Comparison of ENCODE assay signal across 19 cellular contexts in the genomic region with DNA sequence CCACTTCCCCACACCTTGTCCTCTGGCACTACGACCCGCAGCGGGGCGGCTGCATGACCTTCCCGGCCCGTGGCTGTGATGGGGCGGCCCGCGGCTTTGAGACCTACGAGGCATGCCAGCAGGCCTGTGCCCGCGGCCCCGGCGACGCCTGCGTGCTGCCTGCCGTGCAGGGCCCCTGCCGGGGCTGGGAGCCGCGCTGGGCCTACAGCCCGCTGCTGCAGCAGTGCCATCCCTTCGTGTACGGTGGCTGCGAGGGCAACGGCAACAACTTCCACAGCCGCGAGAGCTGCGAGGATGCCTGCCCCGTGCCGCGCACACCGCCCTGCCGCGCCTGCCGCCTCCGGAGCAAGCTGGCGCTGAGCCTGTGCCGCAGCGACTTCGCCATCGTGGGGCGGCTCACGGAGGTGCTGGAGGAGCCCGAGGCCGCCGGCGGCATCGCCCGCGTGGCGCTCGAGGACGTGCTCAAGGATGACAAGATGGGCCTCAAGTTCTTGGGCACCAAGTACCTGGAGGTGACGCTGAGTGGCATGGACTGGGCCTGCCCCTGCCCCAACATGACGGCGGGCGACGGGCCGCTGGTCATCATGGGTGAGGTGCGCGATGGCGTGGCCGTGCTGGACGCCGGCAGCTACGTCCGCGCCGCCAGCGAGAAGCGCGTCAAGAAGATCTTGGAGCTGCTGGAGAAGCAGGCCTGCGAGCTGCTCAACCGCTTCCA. TPM values are rescaled to one million over a fixed set of nuclear protein-coding genes. Genes with fewer than 3 reads are reported as not detected.
DNase-seq lines count a peak whose midpoint lies in the region; ATAC-seq and TF ChIP-seq lines count a peak whose summit lies in the region.
"Had no signal": no experiment of that assay in that cellular context is flagged by ENCODE, and none has a peak within 500 bp of the region (broad histone marks: within the 10 kb centered on the region; RNA-seq: fewer than 3 reads in every experiment).

No MANE protein-coding gene starts in this region.

- no peak overlapping the region for H2BK5ac ChIP-seq in IMR-90 (ENCODE audit: low read depth, low read length, poor library complexity, severe bottlenecking)

- peak overlapping the region; percentile 5 for H2AK9ac ChIP-seq in IMR-90 (replicated peaks; ENCODE audit: low read depth, low read length, poor library complexity)

- no peak for TF ChIP-seq CTCF in IMR-90 (conservative IDR thresholded peaks at IDR 0.05; ENCODE audit: low read depth, low read length)
- no peak for TF ChIP-seq CTCF in endothelial cell (IDR thresholded peaks at IDR 0.05; ENCODE audit: unreplicated experiment)

- H2BK20ac ChIP-seq in IMR-90 (ENCODE audit: low read depth, low read length), result no peak overlapping the region

- H3K36me3 ChIP-seq in IMR-90 (ENCODE audit: control insufficient read depth, insufficient read depth, low read length), result peaks cover 12% of the 10 kb centered on the region; the same call in 1 of the 2 replicates

- TF ChIP-seq POLR2A in IMR-90 (IDR thresholded peaks at IDR 0.05; ENCODE audit: low read depth, low read length), result no peak

- H2BK15ac ChIP-seq in IMR-90 (ENCODE audit: low read depth, low read length), result no peak overlapping the region

- H3K27me3 Mint-ChIP-seq in activated CD4-positive, alpha-beta T cell treated with anti-CD3 and anti-CD28 coated beads, Interleukin-2, amount 10 ng/mL, durations not matched to agents 24 days and 14 days, result peaks cover 2% of the 10 kb centered on the region
- H3K27me3 Mint-ChIP-seq in endothelial cell (ENCODE audit: unreplicated experiment), result peaks cover 8% of the 10 kb centered on the region

- H2BK120ac ChIP-seq in IMR-90 (ENCODE audit: low read depth, low read length), result no peak overlapping the region

- peak overlapping the region; percentile 5 for H2AFZ ChIP-seq in IMR-90 (replicated peaks; ENCODE audit: low read length, poor library complexity)

- CTCF ChIA-PET in IMR-90 (lab: Yijun Ruan, JAX), result no interaction called here

- no peak overlapping the region for H3K23ac ChIP-seq in IMR-90 (ENCODE audit: low read depth, low read length)

- no peaks in the 10 kb centered on the region for H3K27me3 ChIP-seq in IMR-90 (ENCODE audit: control insufficient read depth, insufficient read depth, low read length)
- H3K27me3 ChIP-seq: Peyer's patch had no signal

- no peak for DNase-seq in activated CD4-positive, alpha-beta T cell treated with anti-CD3 and anti-CD28 coated beads, Interleukin-2, amount 10 ng/mL, durations not matched to agents 24 days and 14 days
- no peak for DNase-seq in activated CD4-positive, alpha-beta T cell treated with anti-CD3 and anti-CD28 coated beads for 48 hours
- no peak for DNase-seq in IMR-90
- peak; percentile 6 for DNase-seq in endothelial cell (ENCODE audit: low spot score)
- DNase-seq in posterior vena cava (ENCODE audit: low spot score), result peak; percentile 79
- DNase-seq in NCI-H2107 (lab: John Stamatoyannopoulos, UW), result no peak
- DNase-seq in midbrain (lab: John Stamatoyannopoulos, UW), result no peak
- no peak for DNase-seq in retina
- DNase-seq: 8988T; DMS79 treated with DMSO at 0.1 percent for 48 hours; H7; NCI-H1105; NCI-H2081; NK-92 treated with Interleukin-12 subunit alpha and Interleukin-12 subunit beta, amount 100 ng/mL, for 24 hours; Peyer's patch; SHP77 had no signal

- H3K4me1 Mint-ChIP-seq in activated CD4-positive, alpha-beta T cell treated with anti-CD3 and anti-CD28 coated beads, Interleukin-2, amount 10 ng/mL, durations not matched to agents 24 days and 14 days, result peaks cover 6% of the 10 kb centered on the region
- H3K4me1 Mint-ChIP-seq in endothelial cell (ENCODE audit: unreplicated experiment), result peaks cover 3% of the 10 kb centered on the region

- no peaks in the 10 kb centered on the region for H3K36me3 Mint-ChIP-seq in activated CD4-positive, alpha-beta T cell treated with anti-CD3 and anti-CD28 coated beads, Interleukin-2, amount 10 ng/mL, durations not matched to agents 24 days and 14 days (ENCODE audit: low read depth)
- H3K36me3 Mint-ChIP-seq in endothelial cell (ENCODE audit: low read depth, unreplicated experiment), result no peaks in the 10 kb centered on the region

- no peak for TF ChIP-seq RAD21 in IMR-90 (IDR thresholded peaks at IDR 0.05; ENCODE audit: low read length)

- in situ Hi-C loops in IMR-90 (cut with MboI; ENCODE audit: low sequenced_read_pairs), result no loop called here

- dilution Hi-C loops in IMR-90 (cut with HindIII; ENCODE audit: low sequenced_read_pairs, unreplicated experiment), result no loop called here

- ATAC-seq in IMR-90 (ENCODE audit: low read depth), result no peak

- H3K9me1 ChIP-seq in IMR-90 (ENCODE audit: insufficient read depth, low read length), result peaks cover 8% of the 10 kb centered on the region; the same call in 1 of the 2 replicates

- H3K27ac Mint-ChIP-seq in activated CD4-positive, alpha-beta T cell treated with anti-CD3 and anti-CD28 coated beads, Interleukin-2, amount 10 ng/mL, durations not matched to agents 24 days and 14 days, result no peak overlapping the region
- H3K27ac Mint-ChIP-seq in endothelial cell (ENCODE audit: unreplicated experiment), result no peak overlapping the region
- H3K27ac Mint-ChIP-seq: CD14-positive monocyte had no signal

- BruUV-seq in IMR-90 (replicated peaks; lab: Mats Ljungman, UMichigan), result no TSS peak

- POLR2A ChIA-PET in IMR-90 (lab: Charles Lee; ENCODE audit: unreplicated experiment), result no interaction called here

- no peak overlapping the region for H3K27ac ChIP-seq in IMR-90 (ENCODE audit: insufficient read depth, low read length)
- H3K27ac ChIP-seq: Peyer's patch, SK-N-MC had no signal

- no peak overlapping the region for H2AK5ac ChIP-seq in IMR-90 (ENCODE audit: low read depth, low read length)

- no peak overlapping the region for H3K9ac ChIP-seq in IMR-90 (ENCODE audit: low read depth, low read length)

- H3K79me1 ChIP-seq in IMR-90 (ENCODE audit: low read depth in 1 of 2, low read length in 2 of 2), result peaks cover 0 to 17% of the 10 kb centered on the region in 2 experiments; a peak in 2 of 4 replicates

- no peak overlapping the region for H4K8ac ChIP-seq in IMR-90 (ENCODE audit: low read depth in 2 of 2, low read length in 2 of 2)

- intact Hi-C loops in activated CD4-positive, alpha-beta T cell treated with anti-CD3 and anti-CD28 coated beads, Interleukin-2, amount 10 ng/mL, durations not matched to agents 24 days and 14 days (cut with micrococcal nuclease), result no loop called here
- intact Hi-C loops in IMR-90 (cut with micrococcal nuclease) (no loop called here), posterior vena cava (cut with DNase I) (loop anchor here in 1 of 2 donors (5.0 kb wide), 1 partner anchor 41 kb away; a partner anchor contains a TSS)

- no peak overlapping the region for H3K4ac ChIP-seq in IMR-90 (ENCODE audit: low read depth, low read length)

- no peak overlapping the region for H4K5ac ChIP-seq in IMR-90 (ENCODE audit: low read depth, low read length)

- H3K56ac ChIP-seq in IMR-90 (ENCODE audit: extremely low read depth, insufficient read depth, low read length), result no peak overlapping the region

- 97% methylated on average over 55 of the region's 74 CpGs; no CpG with 5 or more reads in 1 of the 2 experiments for WGBS in IMR-90 (ENCODE audit: extremely low coverage in 2 of 2, insufficient read length in 1 of 2), 2 experiments

- H3K4me1 ChIP-seq in IMR-90 (ENCODE audit: control insufficient read depth, insufficient read depth, low read length), result peaks cover 25% of the 10 kb centered on the region

- no peak overlapping the region for H3K14ac ChIP-seq in IMR-90 (replicated peaks; ENCODE audit: low read depth, low read length)

- H3K4me3 Mint-ChIP-seq in activated CD4-positive, alpha-beta T cell treated with anti-CD3 and anti-CD28 coated beads, Interleukin-2, amount 10 ng/mL, durations not matched to agents 24 days and 14 days, result peak overlapping the region; percentile 48
- H3K4me3 Mint-ChIP-seq in endothelial cell (ENCODE audit: unreplicated experiment), result no peak overlapping the region
- H3K4me3 Mint-ChIP-seq: CD14-positive monocyte had no signal

- no peak overlapping the region for H3K4me2 ChIP-seq in IMR-90 (ENCODE audit: low read depth, low read length)

- no peaks in the 10 kb centered on the region for H3K9me3 ChIP-seq in IMR-90 (ENCODE audit: control insufficient read depth, insufficient read depth, low read length)
- H3K9me3 ChIP-seq: Peyer's patch had no signal

- no peaks in the 10 kb centered on the region for H3K9me3 Mint-ChIP-seq in activated CD4-positive, alpha-beta T cell treated with anti-CD3 and anti-CD28 coated beads, Interleukin-2, amount 10 ng/mL, durations not matched to agents 24 days and 14 days
- H3K9me3 Mint-ChIP-seq in endothelial cell (ENCODE audit: unreplicated experiment), result no peaks in the 10 kb centered on the region
- H3K9me3 Mint-ChIP-seq: CD14-positive monocyte had no signal

- H4K20me1 ChIP-seq in IMR-90 (ENCODE audit: insufficient read depth, low read length), result peaks cover 4% of the 10 kb centered on the region

- no peak overlapping the region for H3K4me3 ChIP-seq in IMR-90 (ENCODE audit: insufficient read depth, low read depth, low read length)
- H3K4me3 ChIP-seq: Peyer's patch, SK-N-MC had no signal

- no peak overlapping the region for H3K18ac ChIP-seq in IMR-90 (ENCODE audit: low read depth, low read length)

- H4K91ac ChIP-seq in IMR-90 (ENCODE audit: insufficient read depth, low read depth, low read length), result no peak overlapping the region

RNA-seq across cellular contexts. Expression of a gene that starts 2.6 kb away (rescaled TPM):
- total RNA-seq in activated CD4-positive, alpha-beta T cell treated with anti-CD3 and anti-CD28 coated beads, Interleukin-2, amount 10 ng/mL, durations not matched to agents 24 days and 14 days, result 146 and 153 TPM in 2 replicates
- total RNA-seq in IMR-90 (2012; rRNA removed) (40.8 and 46.8 TPM in 2 replicates), endothelial cell (ENCODE audit: unreplicated experiment) (48.5 TPM), posterior vena cava (10 to 100 TPM; 43.3 to 63.2 TPM)
- polyA plus RNA-seq in IMR-90 (2012; rRNA removed), result 128 and 184 TPM in 2 replicates
- 259 and 357 TPM in 2 replicates for polyA plus RNA-seq in IMR-90 (2012; cell fraction: cytosol; rRNA removed)
- 117 and 422 TPM in 2 replicates for polyA plus RNA-seq in IMR-90 (2012; cell fraction: nucleus; rRNA removed; ENCODE audit: low replicate concordance)

RNA-seq across cellular contexts. Expression of a gene that starts 2.7 kb away (rescaled TPM):
- total RNA-seq in activated CD4-positive, alpha-beta T cell treated with anti-CD3 and anti-CD28 coated beads, Interleukin-2, amount 10 ng/mL, durations not matched to agents 24 days and 14 days, result 0.44 and 0.45 TPM in 2 replicates
- total RNA-seq in IMR-90 (2012; rRNA removed) (not detected in 2 replicates), endothelial cell (ENCODE audit: unreplicated experiment) (0.44 TPM), posterior vena cava (under 1 TPM; 0.14 TPM)
- 0.10 and 0.23 TPM in 2 replicates for polyA plus RNA-seq in IMR-90 (2012; rRNA removed)
- 0.08 and 0.24 TPM in 2 replicates for polyA plus RNA-seq in IMR-90 (2012; cell fraction: cytosol; rRNA removed)
- polyA plus RNA-seq in IMR-90 (2012; cell fraction: nucleus; rRNA removed; ENCODE audit: low replicate concordance), result 0.44 and 2.5 TPM in 2 replicates
- polyA plus RNA-seq: AG04450, CD14-positive monocyte had no signal

RNA-seq across cellular contexts. Expression of a gene that starts 8.1 kb away (rescaled TPM):
- total RNA-seq in activated CD4-positive, alpha-beta T cell treated with anti-CD3 and anti-CD28 coated beads, Interleukin-2, amount 10 ng/mL, durations not matched to agents 24 days and 14 days, result 71.2 and 73.0 TPM in 2 replicates
- 6.3 and 8.6 TPM in 2 replicates for total RNA-seq in IMR-90 (2012; rRNA removed)
- 19.6 and 27.9 TPM in 2 replicates for polyA plus RNA-seq in IMR-90 (2012; rRNA removed)
- polyA plus RNA-seq in IMR-90 (2012; cell fraction: cytosol; rRNA removed), result 25.3 and 26.7 TPM in 2 replicates
- polyA plus RNA-seq in IMR-90 (2012; cell fraction: nucleus; rRNA removed; ENCODE audit: low replicate concordance), result 21.2 and 46.6 TPM in 2 replicates
- total RNA-seq in endothelial cell (ENCODE audit: unreplicated experiment), result 2.9 TPM
- 10 to 100 TPM; 19.0 to 21.5 TPM for total RNA-seq in posterior vena cava

RNA-seq across cellular contexts. Expression of a gene that starts 15.7 kb away (rescaled TPM):
- 99.9 and 111 TPM in 2 replicates for total RNA-seq in activated CD4-positive, alpha-beta T cell treated with anti-CD3 and anti-CD28 coated beads, Interleukin-2, amount 10 ng/mL, durations not matched to agents 24 days and 14 days
- 1.4 and 1.7 TPM in 2 replicates for total RNA-seq in IMR-90 (2012; rRNA removed)
- polyA plus RNA-seq in IMR-90 (2012; rRNA removed), result 18.7 and 21.7 TPM in 2 replicates
- 7.5 and 8.1 TPM in 2 replicates for polyA plus RNA-seq in IMR-90 (2012; cell fraction: cytosol; rRNA removed)
- polyA plus RNA-seq in IMR-90 (2012; cell fraction: nucleus; rRNA removed; ENCODE audit: low replicate concordance), result 118 and 402 TPM in 2 replicates
- 25.2 TPM for total RNA-seq in endothelial cell (ENCODE audit: unreplicated experiment)
- 10 to 100 TPM; 13.4 to 14.9 TPM for total RNA-seq in posterior vena cava

RNA-seq across cellular contexts. Expression of a gene that starts 34.4 kb away (rescaled TPM):
- 172 and 183 TPM in 2 replicates for total RNA-seq in activated CD4-positive, alpha-beta T cell treated with anti-CD3 and anti-CD28 coated beads, Interleukin-2, amount 10 ng/mL, durations not matched to agents 24 days and 14 days
- total RNA-seq in IMR-90 (2012; rRNA removed), result 20.0 and 20.3 TPM in 2 replicates
- polyA plus RNA-seq in IMR-90 (2012; rRNA removed), result 181 and 228 TPM in 2 replicates
- 70.1 and 99.5 TPM in 2 replicates for polyA plus RNA-seq in IMR-90 (2012; cell fraction: cytosol; rRNA removed)
- polyA plus RNA-seq in IMR-90 (2012; cell fraction: nucleus; rRNA removed; ENCODE audit: low replicate concordance), result 1,124 and 3,095 TPM in 2 replicates
- total RNA-seq in endothelial cell (ENCODE audit: unreplicated experiment), result 121 TPM
- 10 to 100 TPM; 57.5 to 65.1 TPM for total RNA-seq in posterior vena cava

Comparison
In these comparisons a context has a peak if more than half of its experiments do, and no peak if none do; other contexts are left out.
1. DNase-seq: peak in endothelial cell (single experiment) and posterior vena cava (single experiment); none in activated CD4-positive, alpha-beta T cell treated with anti-CD3 and anti-CD28 coated beads, Interleukin-2, amount 10 ng/mL, durations not matched to agents 24 days and 14 days (single experiment), activated CD4-positive, alpha-beta T cell treated with anti-CD3 and anti-CD28 coated beads for 48 hours (single experiment), IMR-90 (single experiment), NCI-H2107 (single experiment), midbrain (single experiment) and retina (single experiment).